In the genomic region with DNA sequence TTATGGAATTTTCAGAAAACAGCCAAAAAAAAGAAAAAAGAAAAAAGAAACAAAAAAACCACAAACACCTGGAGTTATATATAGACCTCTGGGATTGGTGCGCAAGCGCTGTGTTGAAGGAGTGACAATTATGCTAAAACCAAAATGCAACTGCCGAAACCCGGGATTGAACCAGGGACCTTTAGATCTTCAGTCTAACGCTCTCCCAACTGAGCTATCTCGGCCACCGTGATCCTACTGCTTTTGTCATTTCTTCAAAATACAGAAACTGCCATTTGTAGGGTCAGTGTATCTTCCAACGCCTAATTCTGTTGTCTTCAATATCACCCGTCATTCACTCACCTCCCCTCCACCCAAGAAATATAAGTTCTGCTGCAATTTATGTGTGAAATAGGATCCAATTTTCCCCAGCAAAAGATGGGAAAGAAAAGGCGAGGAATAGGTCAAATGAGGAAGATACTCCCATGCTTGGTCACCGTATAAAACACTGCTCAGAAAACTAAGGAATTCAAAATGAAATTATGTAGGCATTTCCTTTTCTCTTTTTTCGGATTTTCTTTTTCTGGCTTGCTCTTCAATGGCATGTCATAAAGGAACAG, we compare ENCODE assay signal across 1 cellular context.
TF ChIP-seq lines count a peak whose summit lies in the region.

No MANE protein-coding gene starts in this region.

TF ChIP-seq in HEK293, 187 proteins besides CTCF, POLR2A, EP300 and RAD21 (continued from another document and continues in another):
- no peak for TF ChIP-seq ZFP69B (tag by site-specific recombination; IDR thresholded peaks at IDR 0.05)
- TF ChIP-seq ZNF416 (tag by site-specific recombination; IDR thresholded peaks at IDR 0.05): no peak
- no peak for TF ChIP-seq ZNF423 (tag by site-specific recombination; IDR thresholded peaks at IDR 0.05)
- no peak for TF ChIP-seq ZNF169 (tag by site-specific recombination; IDR thresholded peaks at IDR 0.05)
- TF ChIP-seq BCL6B (tag by site-specific recombination; IDR thresholded peaks at IDR 0.05): no peak
- TF ChIP-seq ZNF639 (tag by site-specific recombination; IDR thresholded peaks at IDR 0.05): peak; percentile 61; the same call in 1 of the 2 replicates
- peak; percentile 53; the same call in 1 of the 2 replicates for TF ChIP-seq ZNF394 (tag by site-specific recombination; IDR thresholded peaks at IDR 0.05; ENCODE audit: borderline replicate concordance)
- TF ChIP-seq SETDB1 (IDR thresholded peaks at IDR 0.05; ENCODE audit: insufficient read length, low read length): no peak
- no peak; the same call in 1 of the 2 replicates for TF ChIP-seq PRDM1 (tag by site-specific recombination; IDR thresholded peaks at IDR 0.05)
- TF ChIP-seq, protein P1, sequence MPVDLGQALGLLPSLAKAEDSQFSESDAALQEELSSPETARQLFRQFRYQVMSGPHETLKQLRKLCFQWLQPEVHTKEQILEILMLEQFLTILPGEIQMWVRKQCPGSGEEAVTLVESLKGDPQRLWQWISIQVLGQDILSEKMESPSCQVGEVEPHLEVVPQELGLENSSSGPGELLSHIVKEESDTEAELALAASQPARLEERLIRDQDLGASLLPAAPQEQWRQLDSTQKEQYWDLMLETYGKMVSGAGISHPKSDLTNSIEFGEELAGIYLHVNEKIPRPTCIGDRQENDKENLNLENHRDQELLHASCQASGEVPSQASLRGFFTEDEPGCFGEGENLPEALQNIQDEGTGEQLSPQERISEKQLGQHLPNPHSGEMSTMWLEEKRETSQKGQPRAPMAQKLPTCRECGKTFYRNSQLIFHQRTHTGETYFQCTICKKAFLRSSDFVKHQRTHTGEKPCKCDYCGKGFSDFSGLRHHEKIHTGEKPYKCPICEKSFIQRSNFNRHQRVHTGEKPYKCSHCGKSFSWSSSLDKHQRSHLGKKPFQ (tag by site-specific recombination; IDR thresholded peaks at IDR 0.05): no peak
- TF ChIP-seq, protein P2, sequence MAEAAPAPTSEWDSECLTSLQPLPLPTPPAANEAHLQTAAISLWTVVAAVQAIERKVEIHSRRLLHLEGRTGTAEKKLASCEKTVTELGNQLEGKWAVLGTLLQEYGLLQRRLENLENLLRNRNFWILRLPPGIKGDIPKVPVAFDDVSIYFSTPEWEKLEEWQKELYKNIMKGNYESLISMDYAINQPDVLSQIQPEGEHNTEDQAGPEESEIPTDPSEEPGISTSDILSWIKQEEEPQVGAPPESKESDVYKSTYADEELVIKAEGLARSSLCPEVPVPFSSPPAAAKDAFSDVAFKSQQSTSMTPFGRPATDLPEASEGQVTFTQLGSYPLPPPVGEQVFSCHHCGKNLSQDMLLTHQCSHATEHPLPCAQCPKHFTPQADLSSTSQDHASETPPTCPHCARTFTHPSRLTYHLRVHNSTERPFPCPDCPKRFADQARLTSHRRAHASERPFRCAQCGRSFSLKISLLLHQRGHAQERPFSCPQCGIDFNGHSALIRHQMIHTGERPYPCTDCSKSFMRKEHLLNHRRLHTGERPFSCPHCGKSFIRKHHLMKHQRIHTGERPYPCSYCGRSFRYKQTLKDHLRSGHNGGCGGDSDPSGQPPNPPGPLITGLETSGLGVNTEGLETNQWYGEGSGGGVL (tag by site-specific recombination; IDR thresholded peaks at IDR 0.05): no peak
- TF ChIP-seq ZNF768 (tag by site-specific recombination; IDR thresholded peaks at IDR 0.05): no peak
- no peak for TF ChIP-seq ZFP37 (tag by site-specific recombination; IDR thresholded peaks at IDR 0.05)
- peak; percentile 77 for TF ChIP-seq KLF17 (tag by site-specific recombination; IDR thresholded peaks at IDR 0.05)
- no peak for TF ChIP-seq GLIS2 (tag by site-specific recombination; IDR thresholded peaks at IDR 0.05)
- 0 out of 2 replicates have a peak, but pooled peaks have one; percentile 24 for TF ChIP-seq OVOL3 (tag by site-specific recombination; IDR thresholded peaks at IDR 0.05)
- TF ChIP-seq ZNF350 (tag by site-specific recombination; IDR thresholded peaks at IDR 0.05): no peak
- no peak for TF ChIP-seq ZNF707 (tag by site-specific recombination; IDR thresholded peaks at IDR 0.05)
- TF ChIP-seq SALL2 (tag by site-specific recombination; IDR thresholded peaks at IDR 0.05; ENCODE audit: borderline replicate concordance): no peak
- TF ChIP-seq HOXD13 (CRISPR knock-in tag; IDR thresholded peaks at IDR 0.05; ENCODE audit: borderline replicate concordance): no peak
- TF ChIP-seq, protein P3, sequence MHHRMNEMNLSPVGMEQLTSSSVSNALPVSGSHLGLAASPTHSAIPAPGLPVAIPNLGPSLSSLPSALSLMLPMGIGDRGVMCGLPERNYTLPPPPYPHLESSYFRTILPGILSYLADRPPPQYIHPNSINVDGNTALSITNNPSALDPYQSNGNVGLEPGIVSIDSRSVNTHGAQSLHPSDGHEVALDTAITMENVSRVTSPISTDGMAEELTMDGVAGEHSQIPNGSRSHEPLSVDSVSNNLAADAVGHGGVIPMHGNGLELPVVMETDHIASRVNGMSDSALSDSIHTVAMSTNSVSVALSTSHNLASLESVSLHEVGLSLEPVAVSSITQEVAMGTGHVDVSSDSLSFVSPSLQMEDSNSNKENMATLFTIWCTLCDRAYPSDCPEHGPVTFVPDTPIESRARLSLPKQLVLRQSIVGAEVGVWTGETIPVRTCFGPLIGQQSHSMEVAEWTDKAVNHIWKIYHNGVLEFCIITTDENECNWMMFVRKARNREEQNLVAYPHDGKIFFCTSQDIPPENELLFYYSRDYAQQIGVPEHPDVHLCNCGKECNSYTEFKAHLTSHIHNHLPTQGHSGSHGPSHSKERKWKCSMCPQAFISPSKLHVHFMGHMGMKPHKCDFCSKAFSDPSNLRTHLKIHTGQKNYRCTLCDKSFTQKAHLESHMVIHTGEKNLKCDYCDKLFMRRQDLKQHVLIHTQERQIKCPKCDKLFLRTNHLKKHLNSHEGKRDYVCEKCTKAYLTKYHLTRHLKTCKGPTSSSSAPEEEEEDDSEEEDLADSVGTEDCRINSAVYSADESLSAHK (tag by site-specific recombination; IDR thresholded peaks at IDR 0.05): peak; percentile 92
- TF ChIP-seq ZNF175 (tag by site-specific recombination; IDR thresholded peaks at IDR 0.05): no peak
- TF ChIP-seq ZNF830 (tag by site-specific recombination; IDR thresholded peaks at IDR 0.05; ENCODE audit: low read depth): no peak
- TF ChIP-seq, protein P4, sequence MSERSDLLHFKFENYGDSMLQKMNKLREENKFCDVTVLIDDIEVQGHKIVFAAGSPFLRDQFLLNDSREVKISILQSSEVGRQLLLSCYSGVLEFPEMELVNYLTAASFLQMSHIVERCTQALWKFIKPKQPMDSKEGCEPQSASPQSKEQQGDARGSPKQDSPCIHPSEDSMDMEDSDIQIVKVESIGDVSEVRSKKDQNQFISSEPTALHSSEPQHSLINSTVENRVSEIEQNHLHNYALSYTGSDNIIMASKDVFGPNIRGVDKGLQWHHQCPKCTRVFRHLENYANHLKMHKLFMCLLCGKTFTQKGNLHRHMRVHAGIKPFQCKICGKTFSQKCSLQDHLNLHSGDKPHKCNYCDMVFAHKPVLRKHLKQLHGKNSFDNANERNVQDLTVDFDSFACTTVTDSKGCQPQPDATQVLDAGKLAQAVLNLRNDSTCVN (tag by site-specific recombination; optimal IDR thresholded peaks at IDR 0.05): no peak
- no peak for TF ChIP-seq BCL11B (tag by site-specific recombination; IDR thresholded peaks at IDR 0.05; ENCODE audit: low read depth)
- no peak for TF ChIP-seq ZNF843 (tag by site-specific recombination; IDR thresholded peaks at IDR 0.05)
- TF ChIP-seq, protein P5, sequence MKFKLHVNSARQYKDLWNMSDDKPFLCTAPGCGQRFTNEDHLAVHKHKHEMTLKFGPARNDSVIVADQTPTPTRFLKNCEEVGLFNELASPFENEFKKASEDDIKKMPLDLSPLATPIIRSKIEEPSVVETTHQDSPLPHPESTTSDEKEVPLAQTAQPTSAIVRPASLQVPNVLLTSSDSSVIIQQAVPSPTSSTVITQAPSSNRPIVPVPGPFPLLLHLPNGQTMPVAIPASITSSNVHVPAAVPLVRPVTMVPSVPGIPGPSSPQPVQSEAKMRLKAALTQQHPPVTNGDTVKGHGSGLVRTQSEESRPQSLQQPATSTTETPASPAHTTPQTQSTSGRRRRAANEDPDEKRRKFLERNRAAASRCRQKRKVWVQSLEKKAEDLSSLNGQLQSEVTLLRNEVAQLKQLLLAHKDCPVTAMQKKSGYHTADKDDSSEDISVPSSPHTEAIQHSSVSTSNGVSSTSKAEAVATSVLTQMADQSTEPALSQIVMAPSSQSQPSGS (tag by site-specific recombination; IDR thresholded peaks at IDR 0.05; ENCODE audit: low read depth): no peak
- TF ChIP-seq, protein P6, sequence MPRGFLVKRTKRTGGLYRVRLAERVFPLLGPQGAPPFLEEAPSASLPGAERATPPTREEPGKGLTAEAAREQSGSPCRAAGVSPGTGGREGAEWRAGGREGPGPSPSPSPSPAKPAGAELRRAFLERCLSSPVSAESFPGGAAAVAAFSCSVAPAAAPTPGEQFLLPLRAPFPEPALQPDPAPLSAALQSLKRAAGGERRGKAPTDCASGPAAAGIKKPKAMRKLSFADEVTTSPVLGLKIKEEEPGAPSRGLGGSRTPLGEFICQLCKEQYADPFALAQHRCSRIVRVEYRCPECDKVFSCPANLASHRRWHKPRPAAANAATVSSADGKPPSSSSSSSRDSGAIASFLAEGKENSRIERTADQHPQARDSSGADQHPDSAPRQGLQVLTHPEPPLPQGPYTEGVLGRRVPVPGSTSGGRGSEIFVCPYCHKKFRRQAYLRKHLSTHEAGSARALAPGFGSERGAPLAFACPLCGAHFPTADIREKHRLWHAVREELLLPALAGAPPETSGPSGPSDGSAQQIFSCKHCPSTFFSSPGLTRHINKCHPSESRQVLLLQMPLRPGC (tag by site-specific recombination; IDR thresholded peaks at IDR 0.05): 0 out of 2 replicates have a peak, but pooled peaks have one; percentile 34
- peak; percentile 69; the same call in 1 of the 2 replicates for TF ChIP-seq ZNF558 (tag by site-specific recombination; IDR thresholded peaks at IDR 0.05)
- TF ChIP-seq ZNF837 (tag by site-specific recombination; IDR thresholded peaks at IDR 0.05): no peak
- TF ChIP-seq ZNF664 (tag by site-specific recombination; IDR thresholded peaks at IDR 0.05): no peak
- TF ChIP-seq ZNF311 (tag by site-specific recombination; IDR thresholded peaks at IDR 0.05; ENCODE audit: borderline replicate concordance): no peak
- no peak for TF ChIP-seq ZNF426 (tag by site-specific recombination; IDR thresholded peaks at IDR 0.05)
- no peak; the same call in 1 of the 2 replicates for TF ChIP-seq YY1 (tag by site-specific recombination; IDR thresholded peaks at IDR 0.05)
- TF ChIP-seq ZNF548 (tag by site-specific recombination; IDR thresholded peaks at IDR 0.05): no peak
- TF ChIP-seq WT1 (tag by site-specific recombination; IDR thresholded peaks at IDR 0.05): no peak
- no peak for TF ChIP-seq ZBTB49 (tag by site-specific recombination; IDR thresholded peaks at IDR 0.05; ENCODE audit: low read depth)
